Comparison of ENCODE assay signal across 2 cellular contexts in the genomic region with DNA sequence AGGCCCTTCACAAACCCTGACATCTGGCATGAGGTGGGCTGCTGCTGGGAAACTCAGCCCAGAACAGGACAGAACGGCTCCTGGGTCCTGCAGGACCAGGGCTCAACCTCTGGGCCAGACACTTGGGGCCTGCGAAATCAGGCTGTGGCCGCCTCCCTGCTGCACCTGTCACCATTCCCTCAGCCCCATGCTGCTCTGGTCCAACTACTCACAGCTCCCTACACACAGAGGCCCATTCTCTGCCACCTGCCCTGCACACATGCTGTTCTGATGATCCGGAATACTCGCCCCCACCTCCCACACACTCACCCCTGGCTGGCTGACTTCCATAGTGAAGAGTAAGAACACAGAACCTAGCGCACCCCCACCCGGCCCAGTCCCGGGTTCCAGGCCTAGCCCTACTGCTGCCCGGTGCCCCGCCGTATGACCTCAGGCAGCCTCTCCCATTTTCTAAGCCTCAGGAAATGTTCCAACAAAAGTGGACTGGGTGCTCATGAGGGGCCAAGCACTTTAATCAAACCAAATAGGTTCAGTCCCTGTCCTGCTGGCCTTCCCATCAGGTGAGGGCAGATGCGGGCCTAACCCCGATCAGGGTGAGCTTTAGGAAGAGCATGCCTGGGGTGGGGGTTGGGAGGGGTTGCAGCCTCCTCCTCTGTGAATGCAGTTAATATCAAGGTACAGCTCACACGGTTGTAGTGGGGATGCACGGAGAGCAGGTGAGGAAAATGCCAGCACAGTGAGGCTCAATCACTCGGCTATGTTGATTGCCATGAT.
TF ChIP-seq lines count a peak whose summit lies in the region.

No MANE protein-coding gene starts in this region.

TF ChIP-seq in IMR-90, 13 proteins besides CTCF, POLR2A, EP300 and RAD21 (continued from another document):
- TF ChIP-seq, protein P1, sequence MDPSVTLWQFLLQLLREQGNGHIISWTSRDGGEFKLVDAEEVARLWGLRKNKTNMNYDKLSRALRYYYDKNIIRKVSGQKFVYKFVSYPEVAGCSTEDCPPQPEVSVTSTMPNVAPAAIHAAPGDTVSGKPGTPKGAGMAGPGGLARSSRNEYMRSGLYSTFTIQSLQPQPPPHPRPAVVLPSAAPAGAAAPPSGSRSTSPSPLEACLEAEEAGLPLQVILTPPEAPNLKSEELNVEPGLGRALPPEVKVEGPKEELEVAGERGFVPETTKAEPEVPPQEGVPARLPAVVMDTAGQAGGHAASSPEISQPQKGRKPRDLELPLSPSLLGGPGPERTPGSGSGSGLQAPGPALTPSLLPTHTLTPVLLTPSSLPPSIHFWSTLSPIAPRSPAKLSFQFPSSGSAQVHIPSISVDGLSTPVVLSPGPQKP (IDR thresholded peaks at IDR 0.05; ENCODE audit: borderline replicate concordance, low read depth, low read length): no peak
- TF ChIP-seq MAFK (IDR thresholded peaks at IDR 0.05; ENCODE audit: low read depth, low read length) (no peak), CHD1 (IDR thresholded peaks at IDR 0.05; ENCODE audit: low read depth, low read length) (no peak), RFX5 (IDR thresholded peaks at IDR 0.05; ENCODE audit: low read depth, low read length) (no peak), SMC3 (IDR thresholded peaks at IDR 0.05; ENCODE audit: low read depth, low read length) (no peak), FOS (IDR thresholded peaks at IDR 0.05; ENCODE audit: low read depth, low read length) (no peak), MAZ (IDR thresholded peaks at IDR 0.05; ENCODE audit: borderline replicate concordance, low read depth, low read length) (no peak), CEBPB (IDR thresholded peaks at IDR 0.05; ENCODE audit: low read depth, low read length) (no peak)
- TF ChIP-seq, protein P2, sequence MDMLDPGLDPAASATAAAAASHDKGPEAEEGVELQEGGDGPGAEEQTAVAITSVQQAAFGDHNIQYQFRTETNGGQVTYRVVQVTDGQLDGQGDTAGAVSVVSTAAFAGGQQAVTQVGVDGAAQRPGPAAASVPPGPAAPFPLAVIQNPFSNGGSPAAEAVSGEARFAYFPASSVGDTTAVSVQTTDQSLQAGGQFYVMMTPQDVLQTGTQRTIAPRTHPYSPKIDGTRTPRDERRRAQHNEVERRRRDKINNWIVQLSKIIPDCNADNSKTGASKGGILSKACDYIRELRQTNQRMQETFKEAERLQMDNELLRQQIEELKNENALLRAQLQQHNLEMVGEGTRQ (IDR thresholded peaks at IDR 0.05; ENCODE audit: low read depth, low read length): no peak

TF ChIP-seq in HEK293T, 16 proteins besides CTCF, POLR2A, EP300 and RAD21 (continued from another document):
- TF ChIP-seq, protein P3, sequence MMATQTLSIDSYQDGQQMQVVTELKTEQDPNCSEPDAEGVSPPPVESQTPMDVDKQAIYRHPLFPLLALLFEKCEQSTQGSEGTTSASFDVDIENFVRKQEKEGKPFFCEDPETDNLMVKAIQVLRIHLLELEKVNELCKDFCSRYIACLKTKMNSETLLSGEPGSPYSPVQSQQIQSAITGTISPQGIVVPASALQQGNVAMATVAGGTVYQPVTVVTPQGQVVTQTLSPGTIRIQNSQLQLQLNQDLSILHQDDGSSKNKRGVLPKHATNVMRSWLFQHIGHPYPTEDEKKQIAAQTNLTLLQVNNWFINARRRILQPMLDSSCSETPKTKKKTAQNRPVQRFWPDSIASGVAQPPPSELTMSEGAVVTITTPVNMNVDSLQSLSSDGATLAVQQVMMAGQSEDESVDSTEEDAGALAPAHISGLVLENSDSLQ (IDR thresholded peaks at IDR 0.05): no peak
- TF ChIP-seq LEF1 (IDR thresholded peaks at IDR 0.05; ENCODE audit: borderline replicate concordance): no peak
